In genomic region chr9:68941780-68942459, GRCh38 we compare ENCODE assay signal across 20 cellular contexts.
"Had no signal": no experiment of that assay in that cellular context is flagged by ENCODE, and none has a peak within 500 bp of the region (broad histone marks: within the 10 kb centered on the region; RNA-seq: fewer than 3 reads in every experiment).

No MANE protein-coding gene starts in this region.

- H3K9me3 ChIP-seq: ascending aorta, spleen, upper lobe of right lung had no signal

- H3K4me1 ChIP-seq: ascending aorta, parathyroid adenoma, upper lobe of right lung had no signal

- H2AFZ ChIP-seq: parathyroid adenoma had no signal

- FAIRE-seq: endometrium, frontal cortex had no signal

- DNase-seq: activated CD4-positive, alpha-beta T cell treated with anti-CD3 and anti-CD28 coated beads, Interleukin-2, amount 10 ng/mL, durations not matched to agents 7 days and 5 days; activated CD8-positive, alpha-beta T cell treated with anti-CD3 and anti-CD28 coated beads, Interleukin-2, amount 10 ng/mL, durations not matched to agents 7 days and 5 days; activated effector memory CD4-positive, alpha-beta T cell treated with Interleukin-2 at 50 U/mL for 16 hours; activated T-cell treated with anti-CD3 and anti-CD28 coated beads, Interleukin-2, amount 50 U/mL, for 4 hours; cerebellar nuclear complex; cortex of kidney; head of caudate nucleus; immature natural killer cell; kidney glomerular epithelial cell; mesendoderm; naive thymus-derived CD8-positive, alpha-beta T cell; spleen; stimulated activated CD8-positive, alpha-beta memory T cell treated with anti-CD3 and anti-CD28 coated beads, Interleukin-4, amount 100 ng/mL, for 48 hours; stimulated activated naive CD4-positive, alpha-beta T cell; T1000; upper lobe of right lung had no signal

- H3K27me3 ChIP-seq: ascending aorta, spleen, upper lobe of right lung had no signal

- H3K9ac ChIP-seq: parathyroid adenoma had no signal

- ATAC-seq: activated CD8-positive, alpha-beta T cell treated with anti-CD3 and anti-CD28 coated beads, Interleukin-2, amount 10 ng/mL, durations not matched to agents 7 days and 5 days; activated T-cell treated with anti-CD3 and anti-CD28 coated beads, Interleukin-2, amount 50 U/mL, for 4 hours; naive thymus-derived CD8-positive, alpha-beta T cell; upper lobe of right lung had no signal

- H3K27ac ChIP-seq: ascending aorta, parathyroid adenoma, spleen, upper lobe of right lung had no signal

- H3K4me3 ChIP-seq: ascending aorta, spleen, upper lobe of right lung had no signal

- H3K79me2 ChIP-seq: parathyroid adenoma had no signal
